Comparison of ENCODE assay signal across 16 cellular contexts in the genomic region with DNA sequence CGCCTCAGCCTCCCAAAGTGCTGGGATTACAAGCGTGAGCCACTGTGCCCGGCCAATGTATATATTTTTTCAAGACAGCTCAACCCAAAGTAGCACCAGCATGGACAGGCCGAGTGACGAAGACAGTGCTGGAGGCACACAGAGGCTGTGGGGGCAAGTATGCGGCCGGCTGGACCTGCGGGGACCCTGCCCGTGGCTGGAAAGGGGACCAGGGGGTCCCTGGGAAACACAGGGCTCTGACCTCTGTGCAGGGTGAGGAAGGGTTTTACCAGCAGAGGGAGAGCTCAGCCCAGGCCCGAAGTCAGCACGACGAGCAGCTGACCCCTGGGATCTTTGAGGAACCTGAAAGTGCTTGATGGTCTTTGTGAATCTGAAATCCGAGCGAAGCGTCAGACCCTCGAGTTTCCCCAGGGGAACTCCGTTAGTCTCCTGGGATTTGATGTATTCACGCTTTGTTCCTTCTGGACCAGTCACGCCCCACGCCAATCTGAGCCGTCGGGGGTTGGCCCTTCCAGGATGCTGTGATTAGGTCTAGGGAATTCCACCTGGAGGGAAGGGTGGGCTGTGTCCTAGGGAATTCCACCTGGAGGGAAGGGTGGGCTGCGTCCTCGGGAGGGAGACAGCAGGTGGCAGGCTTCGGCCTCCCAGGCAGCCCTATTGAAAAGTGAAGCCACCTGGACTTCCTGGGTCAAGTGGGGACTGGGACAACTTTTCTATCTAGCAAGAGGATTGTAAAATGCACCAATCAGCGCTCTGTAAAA.
"Had no signal": no experiment of that assay in that cellular context is flagged by ENCODE, and none has a peak within 500 bp of the region (broad histone marks: within the 10 kb centered on the region; RNA-seq: fewer than 3 reads in every experiment).

No MANE protein-coding gene starts in this region.

- H3K36me3 Mint-ChIP-seq: naive B cell had no signal

- H3K27me3 Mint-ChIP-seq: naive B cell had no signal

- H3K27ac ChIP-seq: colonic mucosa, pancreas, tibial artery had no signal

- H3K27me3 ChIP-seq: colonic mucosa, esophagus muscularis mucosa, pancreas, tibial artery, uterus had no signal

- H3K4me3 Mint-ChIP-seq: activated T-cell treated with anti-CD3 and anti-CD28 coated beads, Interleukin-2, amount 50 U/mL, for 4 hours had no signal

- H3K9me3 Mint-ChIP-seq: activated naive CD4-positive, alpha-beta T cell treated with anti-CD3 and anti-CD28 coated beads, Interleukin-2, amount 50 U/mL, for 72 hours; activated T-cell treated with anti-CD3 and anti-CD28 coated beads, Interleukin-2, amount 50 U/mL, for 4 hours; naive B cell; stimulated activated effector memory CD8-positive, alpha-beta T cell treated with anti-CD3 and anti-CD28 coated beads, Interleukin-12 subunit alpha, Interleukin-12 subunit beta, amount 100 ng/mL, for 72 hours had no signal

- H3K4me1 ChIP-seq: colonic mucosa, pancreas, uterus had no signal

- H3K9me3 ChIP-seq: colonic mucosa, esophagus muscularis mucosa, pancreas, tibial artery, uterus had no signal

- H3K36me3 ChIP-seq: colonic mucosa, pancreas, tibial artery, uterus had no signal

- DNase-seq: activated CD4-positive, alpha-beta T cell treated with anti-CD3 and anti-CD28 coated beads, Interleukin-2, amount 50 U/mL, for 48 hours; activated effector memory CD4-positive, alpha-beta T cell treated with Interleukin-2 at 50 U/mL for 16 hours; activated T-cell treated with anti-CD3 and anti-CD28 coated beads, Interleukin-2, amount 50 U/mL, for 4 hours; amniotic stem cell; colonic mucosa; mammary epithelial cell; naive B cell; pancreas; stimulated activated CD4-positive, alpha-beta T cell treated with anti-CD3 and anti-CD28 coated beads, Interleukin-12 subunit alpha, Interleukin-12 subunit beta, amount 100 ng/mL, for 4 hours; stimulated activated CD4-positive, alpha-beta T cell treated with anti-CD3 and anti-CD28 coated beads, Interleukin-2, amount 100 ng/mL, for 24 hours; T-helper 9 cell; tibial artery; uterus had no signal
